ENCODE assay signal across 21 cellular contexts in the genomic region with DNA sequence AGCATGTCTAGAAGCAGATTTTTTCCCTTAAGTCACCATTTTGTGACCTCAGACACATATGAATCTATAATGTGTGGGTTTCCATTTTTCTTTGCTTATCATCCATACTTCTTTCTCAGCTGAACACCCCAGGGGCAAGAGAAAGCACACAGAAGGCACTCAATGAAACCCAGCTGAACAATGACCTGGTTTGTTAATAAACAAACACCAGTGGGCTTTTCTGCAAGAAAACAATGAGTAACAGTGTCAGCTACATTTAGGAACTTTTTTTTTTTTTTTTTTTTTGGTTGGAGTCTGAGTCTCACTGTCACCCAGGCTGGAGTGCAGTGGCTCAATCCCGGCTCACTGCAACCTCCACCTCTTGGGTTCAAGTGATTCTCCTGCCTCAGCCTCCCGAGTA.
"Had no signal": no experiment of that assay in that cellular context is flagged by ENCODE, and none has a peak within 500 bp of the region (broad histone marks: within the 10 kb centered on the region; RNA-seq: fewer than 3 reads in every experiment).

No MANE protein-coding gene starts in this region.

- ATAC-seq: activated CD4-positive, CD25-positive, alpha-beta regulatory T cell treated with anti-CD3 and anti-CD28 coated beads, Interleukin-2, amount 50 U/mL, for 24 hours; activated CD8-positive, alpha-beta T cell treated with anti-CD3 and anti-CD28 coated beads, Interleukin-2, amount 10 ng/mL, durations not matched to agents 7 days and 5 days; activated T-cell treated with anti-CD3 and anti-CD28 coated beads, Interleukin-2, amount 50 U/mL, for 4 hours; lower lobe of right lung; naive thymus-derived CD4-positive, alpha-beta T cell; upper lobe of right lung had no signal

- DNase-seq: activated CD4-positive, alpha-beta T cell treated with anti-CD3 and anti-CD28 coated beads, Interleukin-2, amount 50 U/mL, for 1 hour; activated CD8-positive, alpha-beta T cell treated with anti-CD3 and anti-CD28 coated beads, Interleukin-2, amount 10 ng/mL, durations not matched to agents 7 days and 5 days; activated naive CD4-positive, alpha-beta T cell treated with Interleukin-2 at 50 U/mL for 16 hours; activated naive CD8-positive, alpha-beta T cell treated with anti-CD3 and anti-CD28 coated beads for 36 hours; activated T-cell treated with anti-CD3 and anti-CD28 coated beads, Interleukin-2, amount 50 U/mL, for 4 hours; cerebellar nuclear complex; cortex of kidney; kidney; lower lobe of right lung; naive thymus-derived CD4-positive, alpha-beta T cell; occipital lobe; posterior cingulate gyrus; spleen; stimulated activated CD4-positive, alpha-beta T cell treated with anti-CD3 and anti-CD28 coated beads, Interleukin-4, amount 100 ng/mL, for 24 hours; stimulated activated naive CD4-positive, alpha-beta T cell treated with Interleukin-2 at 50 U/mL for 16 hours; thyroid gland; upper lobe of right lung had no signal

- H3K27me3 Mint-ChIP-seq: activated naive CD8-positive, alpha-beta T cell treated with anti-CD3 and anti-CD28 coated beads for 36 hours; naive thymus-derived CD4-positive, alpha-beta T cell had no signal

- H3K27ac ChIP-seq: breast epithelium, lower lobe of right lung, spleen, thyroid gland, upper lobe of right lung had no signal

- H3K27ac Mint-ChIP-seq: activated CD8-positive, alpha-beta T cell treated with anti-CD3 and anti-CD28 coated beads, Interleukin-2, amount 10 ng/mL, durations not matched to agents 7 days and 5 days; activated naive CD8-positive, alpha-beta T cell treated with anti-CD3 and anti-CD28 coated beads for 36 hours; activated T-helper 2 cell treated with anti-CD3 and anti-CD28 coated beads, Interferon-gamma antibody, Interleukin-2, Interleukin-4, amounts not matched to agents 10 μg/mL and 5 μg/mL and 100 μg/mL, durations not matched to agents 14 hours and 24 hours and 36 hours had no signal

- H3K9me3 Mint-ChIP-seq: activated T-cell treated with anti-CD3 and anti-CD28 coated beads, Interleukin-2, amount 50 U/mL, for 4 hours; activated T-helper 2 cell treated with anti-CD3 and anti-CD28 coated beads, Interferon-gamma antibody, Interleukin-2, Interleukin-4, amounts not matched to agents 10 μg/mL and 5 μg/mL and 100 μg/mL, durations not matched to agents 14 hours and 24 hours and 36 hours; naive thymus-derived CD4-positive, alpha-beta T cell had no signal

- H3K4me3 Mint-ChIP-seq: activated CD8-positive, alpha-beta T cell treated with anti-CD3 and anti-CD28 coated beads, Interleukin-2, amount 10 ng/mL, durations not matched to agents 7 days and 5 days; activated naive CD8-positive, alpha-beta T cell treated with anti-CD3 and anti-CD28 coated beads for 36 hours; activated T-cell treated with anti-CD3 and anti-CD28 coated beads, Interleukin-2, amount 50 U/mL, for 4 hours; naive thymus-derived CD4-positive, alpha-beta T cell; neural crest cell had no signal
